In genomic region chr1:39554277-39554676, GRCh38 we compare ENCODE assay signal across 26 cellular contexts.
"Had no signal": no experiment of that assay in that cellular context is flagged by ENCODE, and none has a peak within 500 bp of the region (broad histone marks: within the 10 kb centered on the region; RNA-seq: fewer than 3 reads in every experiment).

No MANE protein-coding gene starts in this region.

- DNase-seq: stimulated activated CD4-positive, alpha-beta T cell treated with anti-CD3 and anti-CD28 coated beads, Interleukin-2, amount 100 ng/mL, for 48 hours; stimulated activated CD4-positive, alpha-beta T cell treated with anti-CD3 and anti-CD28 coated beads, Interleukin-4, amount 100 ng/mL, for 1 hour; stimulated activated CD4-positive, alpha-beta T cell treated with anti-CD3 and anti-CD28 coated beads, Interleukin-4, amount 100 ng/mL, for 24 hours; stimulated activated CD4-positive, alpha-beta T cell treated with anti-CD3 and anti-CD28 coated beads, Interleukin-4, amount 100 ng/mL, for 4 hours; stimulated activated CD8-positive, alpha-beta memory T cell treated with anti-CD3 and anti-CD28 coated beads, Interleukin-4, amount 100 ng/mL, for 48 hours; stimulated activated naive B cell treated with anti-CD40 and anti-IgM and Interleukin-4, amounts not matched to agents 10 μg/mL and 1 μg/mL and 100 μg/mL, for 72 hours; stimulated activated naive CD4-positive, alpha-beta T cell; stimulated activated naive CD4-positive, alpha-beta T cell treated with Interleukin-2 at 50 U/mL for 16 hours; stimulated activated naive CD8-positive, alpha-beta T cell treated with anti-CD3 and anti-CD28 coated beads, Interleukin-15, amount 100 ng/mL, for 72 hours; stimulated activated naive CD8-positive, alpha-beta T cell treated with anti-CD3 and anti-CD28 coated beads, Interleukin-15, Interleukin-2, amounts not matched to agents 100 U/mL and 50 U/mL, for 24 hours; stomach; substantia nigra; testis; thyroid gland; tibial artery; transverse colon; trophoblast cell; upper lobe of left lung; upper lobe of right lung; uterus had no signal

- H3K36me3 ChIP-seq: thoracic aorta, uterus, vagina had no signal

- H3K4me3 ChIP-seq: stomach, suprapubic skin, testis, thoracic aorta, thyroid gland, tibial artery, tibial nerve, transverse colon, upper lobe of left lung, upper lobe of right lung, uterus, vagina had no signal

- ATAC-seq: stimulated activated effector memory CD8-positive, alpha-beta T cell treated with anti-CD3 and anti-CD28 coated beads, Interleukin-12 subunit alpha, Interleukin-12 subunit beta, amount 100 ng/mL, for 72 hours; stimulated activated memory B cell treated with anti-CD40 and anti-IgM and Interleukin-4, amounts not matched to agents 10 μg/mL and 1 μg/mL and 100 μg/mL, for 72 hours; stimulated activated naive B cell treated with anti-CD40 and anti-IgM and Interleukin-4, amounts not matched to agents 10 μg/mL and 1 μg/mL and 100 μg/mL, for 72 hours; stimulated activated naive CD8-positive, alpha-beta T cell treated with anti-CD3 and anti-CD28 coated beads, Interleukin-15, amount 100 ng/mL, for 72 hours; stimulated activated naive CD8-positive, alpha-beta T cell treated with anti-CD3 and anti-CD28 coated beads, Interleukin-15, Interleukin-2, amounts not matched to agents 100 U/mL and 50 U/mL, for 24 hours; upper lobe of right lung had no signal

- H3K4me1 ChIP-seq: suprapubic skin, testis, thyroid gland, upper lobe of left lung, upper lobe of right lung, uterus had no signal

- H3K27ac ChIP-seq: stomach, suprapubic skin, testis, thoracic aorta, thyroid gland, tibial artery, tibial nerve, transverse colon, upper lobe of left lung, upper lobe of right lung, uterus, vagina had no signal

- H3K9me3 ChIP-seq: stomach, suprapubic skin, testis, thoracic aorta, thyroid gland, tibial artery, tibial nerve, transverse colon, upper lobe of left lung, upper lobe of right lung, uterus, vagina had no signal

- H3K27me3 ChIP-seq: stomach, suprapubic skin, testis, thyroid gland, tibial artery, tibial nerve, transverse colon, upper lobe of left lung, upper lobe of right lung, uterus, vagina had no signal
